15 cellular contexts compared by ENCODE assay signal in the genomic region with DNA sequence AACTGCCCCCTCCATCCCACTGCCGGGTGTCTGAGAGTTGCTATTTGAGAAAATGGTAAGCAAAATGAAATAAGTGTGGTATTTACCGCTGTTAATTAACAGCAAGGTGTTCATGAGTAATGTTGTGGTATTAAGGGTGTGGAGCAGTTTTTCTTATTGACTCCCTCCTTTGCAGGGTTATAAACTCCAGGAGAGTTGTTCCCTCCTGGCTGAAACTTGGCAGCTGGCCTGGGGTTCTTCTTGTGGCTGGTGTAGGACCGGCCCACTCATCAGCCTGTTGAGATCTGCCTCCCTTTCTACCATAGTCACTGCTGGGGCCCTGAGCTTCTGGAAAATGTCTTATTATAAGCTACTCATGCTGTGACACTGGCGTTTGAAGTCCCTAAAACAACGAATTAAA.
"Had no signal": no experiment of that assay in that cellular context is flagged by ENCODE, and none has a peak within 500 bp of the region (broad histone marks: within the 10 kb centered on the region; RNA-seq: fewer than 3 reads in every experiment).

No MANE protein-coding gene starts in this region.

- H3K9ac ChIP-seq: neural progenitor cell, SK-N-SH had no signal

- H3K27me3 Mint-ChIP-seq: activated naive CD4-positive, alpha-beta T cell treated with anti-CD3 and anti-CD28 coated beads, Interleukin-2, amount 10 ng/mL, durations not matched to agents 7 days and 5 days; dendritic cell treated with granulocyte-macrophage colony-stimulating factor and Interleukin-4, amounts not matched to agents 40 ng/mL and 50 ng/mL, for 4 days; effector memory CD8-positive, alpha-beta T cell; stimulated activated naive CD8-positive, alpha-beta T cell treated with anti-CD3 and anti-CD28 coated beads, Interleukin-15, amount 100 ng/mL, for 72 hours had no signal

- H3K27ac ChIP-seq: left lung, neural progenitor cell, ovary, tibial nerve had no signal

- DNase-seq: activated CD4-positive, alpha-beta T cell treated with anti-CD3 and anti-CD28 coated beads for 48 hours; activated CD8-positive, alpha-beta memory T cell treated with anti-CD3 and anti-CD28 coated beads for 24 hours; activated naive CD4-positive, alpha-beta T cell treated with anti-CD3 and anti-CD28 coated beads, Interleukin-2, amount 10 ng/mL, durations not matched to agents 7 days and 5 days; effector memory CD8-positive, alpha-beta T cell; left lung; ovary; retina; SK-N-SH; stimulated activated CD4-positive, alpha-beta T cell treated with anti-CD3 and anti-CD28 coated beads, Interleukin-4, amount 100 ng/mL, for 4 hours; stimulated activated naive CD8-positive, alpha-beta T cell treated with anti-CD3 and anti-CD28 coated beads, Interleukin-15, amount 100 ng/mL, for 72 hours; T-helper 1 cell had no signal

- H3K27me3 ChIP-seq: left lung, neural progenitor cell, ovary, tibial nerve had no signal

- H3K27ac Mint-ChIP-seq: activated naive CD4-positive, alpha-beta T cell treated with anti-CD3 and anti-CD28 coated beads, Interleukin-2, amount 10 ng/mL, durations not matched to agents 7 days and 5 days; activated T-helper 17 cell treated with anti-CD3 and anti-CD28 coated beads, Interleukin-2, amount 50 U/mL, for 72 hours; dendritic cell treated with granulocyte-macrophage colony-stimulating factor and Interleukin-4, amounts not matched to agents 40 ng/mL and 50 ng/mL, for 4 days; effector memory CD8-positive, alpha-beta T cell; neural progenitor cell; stimulated activated naive CD8-positive, alpha-beta T cell treated with anti-CD3 and anti-CD28 coated beads, Interleukin-15, amount 100 ng/mL, for 72 hours had no signal

- H3K36me3 ChIP-seq: left lung, neural progenitor cell, ovary, tibial nerve had no signal

- H3K36me3 Mint-ChIP-seq: activated naive CD4-positive, alpha-beta T cell treated with anti-CD3 and anti-CD28 coated beads, Interleukin-2, amount 10 ng/mL, durations not matched to agents 7 days and 5 days; neural progenitor cell had no signal

- H3K9me3 ChIP-seq: SK-N-SH had no signal

- ATAC-seq: activated T-helper 17 cell treated with anti-CD3 and anti-CD28 coated beads, Interleukin-2, amount 50 U/mL, for 72 hours; effector memory CD8-positive, alpha-beta T cell; left lung; stimulated activated naive CD8-positive, alpha-beta T cell treated with anti-CD3 and anti-CD28 coated beads, Interleukin-15, amount 100 ng/mL, for 72 hours had no signal

- H3K4me1 Mint-ChIP-seq: activated naive CD4-positive, alpha-beta T cell treated with anti-CD3 and anti-CD28 coated beads, Interleukin-2, amount 10 ng/mL, durations not matched to agents 7 days and 5 days; activated T-helper 17 cell treated with anti-CD3 and anti-CD28 coated beads, Interleukin-2, amount 50 U/mL, for 72 hours; neural progenitor cell; stimulated activated naive CD8-positive, alpha-beta T cell treated with anti-CD3 and anti-CD28 coated beads, Interleukin-15, amount 100 ng/mL, for 72 hours had no signal

- H3K4me3 ChIP-seq: left lung, neural progenitor cell, ovary, tibial nerve had no signal

- H3K4me3 Mint-ChIP-seq: activated naive CD4-positive, alpha-beta T cell treated with anti-CD3 and anti-CD28 coated beads, Interleukin-2, amount 10 ng/mL, durations not matched to agents 7 days and 5 days; activated T-helper 17 cell treated with anti-CD3 and anti-CD28 coated beads, Interleukin-2, amount 50 U/mL, for 72 hours; dendritic cell treated with granulocyte-macrophage colony-stimulating factor and Interleukin-4, amounts not matched to agents 40 ng/mL and 50 ng/mL, for 4 days; effector memory CD8-positive, alpha-beta T cell; neural progenitor cell; stimulated activated naive CD8-positive, alpha-beta T cell treated with anti-CD3 and anti-CD28 coated beads, Interleukin-15, amount 100 ng/mL, for 72 hours had no signal

- H3K4me1 ChIP-seq: left lung, tibial nerve had no signal

- H3K4me2 ChIP-seq: neural progenitor cell, SK-N-SH had no signal
